12 cellular contexts compared by ENCODE assay signal in the genomic region with DNA sequence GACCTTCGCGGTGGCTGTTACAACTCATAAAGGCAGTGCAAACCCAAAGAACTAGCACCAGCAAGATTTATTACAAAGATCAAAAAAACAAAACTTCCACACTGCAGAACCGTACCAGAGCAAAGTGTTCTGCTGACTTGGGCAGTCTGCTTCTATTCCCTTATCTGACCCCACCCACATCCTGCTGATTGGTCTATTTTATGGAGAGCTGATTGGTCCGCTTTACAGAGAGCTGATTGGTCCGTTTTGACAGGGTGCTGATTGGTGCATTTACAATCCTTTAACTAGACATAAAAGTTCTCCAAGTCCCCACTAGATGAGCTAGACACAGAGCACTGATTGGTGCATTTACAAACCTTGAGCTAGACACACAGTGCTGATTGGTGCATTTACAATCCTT. TPM values are rescaled to one million over a fixed set of nuclear protein-coding genes. Genes with fewer than 3 reads are reported as not detected.
"Had no signal": no experiment of that assay in that cellular context is flagged by ENCODE, and none has a peak within 500 bp of the region (broad histone marks: within the 10 kb centered on the region; RNA-seq: fewer than 3 reads in every experiment).

No MANE protein-coding gene starts in this region.

RNA-seq across cellular contexts. Expression of a gene that starts 31.2 kb away (rescaled TPM):
- total RNA-seq: activated CD4-positive, alpha-beta memory T cell treated with anti-CD3 and anti-CD28 coated beads for 36 hours; activated CD4-positive, alpha-beta memory T cell treated with anti-CD3 and anti-CD28 coated beads, Interleukin-2, amount 10 ng/mL, durations not matched to agents 7 days and 5 days; activated CD4-positive, alpha-beta T cell treated with anti-CD3 and anti-CD28 coated beads for 36 hours; activated CD4-positive, alpha-beta T cell treated with anti-CD3 and anti-CD28 coated beads, Interleukin-2, amount 10 ng/mL, durations not matched to agents 7 days and 5 days; activated CD8-positive, alpha-beta memory T cell treated with anti-CD3 and anti-CD28 coated beads for 36 hours; activated CD8-positive, alpha-beta memory T cell treated with anti-CD3 and anti-CD28 coated beads, Interleukin-2, amount 10 ng/mL, durations not matched to agents 7 days and 5 days; activated CD8-positive, alpha-beta T cell treated with anti-CD3 and anti-CD28 coated beads for 36 hours; activated CD8-positive, alpha-beta T cell treated with anti-CD3 and anti-CD28 coated beads, Interleukin-2, amount 10 ng/mL, durations not matched to agents 7 days and 5 days; T-cell; T-helper 1 cell treated with Interleukin-12 subunit alpha and Interleukin-12 subunit beta and Interleukin-4 antibody, amounts not matched to agents 30 ng/mL and 1 ng/mL, for 36 hours; T-helper 17 cell; T-helper 2 cell treated with Interferon-gamma antibody and Interleukin-4, amounts not matched to agents 100 ng/mL and 5 ng/mL, for 36 hours had no signal
